Comparison of ENCODE assay signal across 27 cellular contexts in the genomic region with DNA sequence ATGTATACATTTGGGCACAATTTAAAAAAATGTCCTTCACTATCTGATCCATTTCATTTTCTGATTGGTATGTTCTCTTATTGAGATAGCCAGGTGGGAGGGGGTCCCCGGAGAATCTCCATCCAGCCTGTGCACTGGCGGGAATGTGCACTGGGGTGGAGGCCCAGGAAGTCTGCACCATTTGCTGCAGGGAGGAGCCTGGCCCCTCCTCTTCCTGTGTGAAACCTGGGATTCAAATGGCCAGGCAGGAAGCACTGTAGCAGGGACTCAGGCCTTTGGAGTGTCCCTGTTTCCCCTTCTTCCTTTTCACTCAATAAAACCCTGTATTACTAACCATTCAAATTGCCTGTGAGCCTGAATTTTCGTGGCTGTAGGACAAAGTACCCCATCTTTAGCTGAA. TPM values are rescaled to one million over a fixed set of nuclear protein-coding genes. Genes with fewer than 3 reads are reported as not detected.
DNase-seq lines count a peak whose midpoint lies in the region; ATAC-seq and TF ChIP-seq lines count a peak whose summit lies in the region.
"Had no signal": no experiment of that assay in that cellular context is flagged by ENCODE, and none has a peak within 500 bp of the region (broad histone marks: within the 10 kb centered on the region; RNA-seq: fewer than 3 reads in every experiment).

No MANE protein-coding gene starts in this region.

- no peak overlapping the region for H2AK5ac ChIP-seq in mesendoderm (ENCODE audit: low read length)

- no peak overlapping the region for H3K4me2 ChIP-seq in mesendoderm (ENCODE audit: low read length)

- H3K27ac Mint-ChIP-seq in activated T-cell treated with anti-CD3 and anti-CD28 coated beads, Interleukin-2, amount 50 U/mL, for 72 hours: peak overlapping the region; percentile 48
- no peak overlapping the region for H3K27ac Mint-ChIP-seq in activated T-cell treated with anti-CD3 and anti-CD28 coated beads, Interleukin-2, amount 50 U/mL, for 24 hours
- peak overlapping the region in 7 of 8 donors; percentile 37 to 96 (median 49) for H3K27ac Mint-ChIP-seq in CD8-positive, alpha-beta memory T cell
- H3K27ac Mint-ChIP-seq in WTC11: no peak overlapping the region
- H3K27ac Mint-ChIP-seq: activated CD4-positive, alpha-beta T cell treated with anti-CD3 and anti-CD28 coated beads, Interleukin-2, amount 10 ng/mL, durations not matched to agents 7 days and 5 days; CD14-positive monocyte; mesothelial cell of epicardium; stimulated activated naive CD8-positive, alpha-beta T cell treated with anti-CD3 and anti-CD28 coated beads, Interleukin-15, Interleukin-2, amounts not matched to agents 100 ng/mL and 50 ng/mL, for 24 hours had no signal

- no peaks in the 10 kb centered on the region for H3K9me3 ChIP-seq in CD8-positive, alpha-beta memory T cell (ENCODE audit: low read length)
- H3K9me3 ChIP-seq: esophagus muscularis mucosa, thoracic aorta had no signal

- H3K9me3 Mint-ChIP-seq in activated T-cell treated with anti-CD3 and anti-CD28 coated beads, Interleukin-2, amount 50 U/mL, for 72 hours: peaks cover 0 to 6% of the 10 kb centered on the region in 2 donors
- H3K9me3 Mint-ChIP-seq in activated T-cell treated with anti-CD3 and anti-CD28 coated beads, Interleukin-2, amount 50 U/mL, for 24 hours: peaks cover 7% of the 10 kb centered on the region
- H3K9me3 Mint-ChIP-seq in CD8-positive, alpha-beta memory T cell: no peaks in the 10 kb centered on the region
- H3K9me3 Mint-ChIP-seq in WTC11: peaks cover 11% of the 10 kb centered on the region
- H3K9me3 Mint-ChIP-seq: naive B cell had no signal

- H3K79me2 ChIP-seq in mesendoderm (ENCODE audit: control insufficient read depth, insufficient read depth, low read length): no peaks in the 10 kb centered on the region

- peaks cover 39% of the 10 kb centered on the region for H3K4me1 ChIP-seq in CD8-positive, alpha-beta memory T cell (ENCODE audit: insufficient read depth, low read length)
- H3K4me1 ChIP-seq in mesendoderm (ENCODE audit: control insufficient read depth, low read depth, low read length): peaks cover 7% of the 10 kb centered on the region

- no peak for TF ChIP-seq CTCF in WTC11 (IDR thresholded peaks at IDR 0.05)

- no peak overlapping the region for H3K4me3 Mint-ChIP-seq in activated T-cell treated with anti-CD3 and anti-CD28 coated beads, Interleukin-2, amount 50 U/mL, for 72 hours
- no peak overlapping the region for H3K4me3 Mint-ChIP-seq in activated T-cell treated with anti-CD3 and anti-CD28 coated beads, Interleukin-2, amount 50 U/mL, for 24 hours
- peak overlapping the region in 1 of 7 donors; percentile 42 for H3K4me3 Mint-ChIP-seq in CD8-positive, alpha-beta memory T cell
- H3K4me3 Mint-ChIP-seq in WTC11: no peak overlapping the region
- H3K4me3 Mint-ChIP-seq: activated CD4-positive, alpha-beta T cell treated with anti-CD3 and anti-CD28 coated beads, Interleukin-2, amount 10 ng/mL, durations not matched to agents 7 days and 5 days; CD14-positive monocyte; mesothelial cell of epicardium; naive B cell; stimulated activated naive CD8-positive, alpha-beta T cell treated with anti-CD3 and anti-CD28 coated beads, Interleukin-15, Interleukin-2, amounts not matched to agents 100 ng/mL and 50 ng/mL, for 24 hours had no signal

- no peak for ATAC-seq in activated T-cell treated with anti-CD3 and anti-CD28 coated beads, Interleukin-2, amount 50 U/mL, for 72 hours (replicated peaks in 1 of 2)
- ATAC-seq in WTC11 (peak; percentile 69), GM21528 (IDR thresholded peaks at IDR 0.05; ENCODE audit: low FRiP score, unreplicated experiment) (no peak), HG03378 (IDR thresholded peaks at IDR 0.05; ENCODE audit: unreplicated experiment) (no peak)
- ATAC-seq: activated naive CD4-positive, alpha-beta T cell treated with anti-CD3 and anti-CD28 coated beads, Interleukin-2, amount 50 U/mL, for 72 hours; left ventricle myocardium superior had no signal

- peaks cover 2 to 5% of the 10 kb centered on the region in 2 donors for H3K36me3 Mint-ChIP-seq in activated T-cell treated with anti-CD3 and anti-CD28 coated beads, Interleukin-2, amount 50 U/mL, for 72 hours (ENCODE audit: insufficient read depth in 2 of 2)
- H3K36me3 Mint-ChIP-seq in activated T-cell treated with anti-CD3 and anti-CD28 coated beads, Interleukin-2, amount 50 U/mL, for 24 hours (ENCODE audit: low read depth): peaks cover 10% of the 10 kb centered on the region
- H3K36me3 Mint-ChIP-seq in CD8-positive, alpha-beta memory T cell: peaks cover 0 to 10% (median 4%) of the 10 kb centered on the region in 3 donors
- no peaks in the 10 kb centered on the region for H3K36me3 Mint-ChIP-seq in WTC11
- H3K36me3 Mint-ChIP-seq: naive B cell had no signal

- H3K27me3 ChIP-seq in CD8-positive, alpha-beta memory T cell (ENCODE audit: insufficient read depth, low read length, poor library complexity, severe bottlenecking): no peaks in the 10 kb centered on the region
- no peaks in the 10 kb centered on the region for H3K27me3 ChIP-seq in mesendoderm (ENCODE audit: insufficient read depth, low read length, poor library complexity)
- H3K27me3 ChIP-seq: esophagus muscularis mucosa had no signal

- no CpG with 5 or more reads among the region's 3 CpGs for WGBS in mesendoderm (ENCODE audit: extremely low coverage, insufficient coverage, low lambda C conversion rate)

- H3K56ac ChIP-seq in mesendoderm (ENCODE audit: low read length): no peak overlapping the region

- H3K23ac ChIP-seq in mesendoderm (ENCODE audit: low read length): no peak overlapping the region

- POLR2A ChIA-PET in CD8-positive, alpha-beta memory T cell (lab: Charles Lee): no interaction called here
- POLR2A ChIA-PET in WTC11 (lab: Charles Lee): no interaction called here

- H3K79me1 ChIP-seq in mesendoderm (ENCODE audit: low read length): no peaks in the 10 kb centered on the region

- H4K5ac ChIP-seq in mesendoderm (ENCODE audit: low read length): no peak overlapping the region

- no peaks in the 10 kb centered on the region for H3K27me3 Mint-ChIP-seq in activated T-cell treated with anti-CD3 and anti-CD28 coated beads, Interleukin-2, amount 50 U/mL, for 72 hours (ENCODE audit: low read depth)
- no peaks in the 10 kb centered on the region for H3K27me3 Mint-ChIP-seq in activated T-cell treated with anti-CD3 and anti-CD28 coated beads, Interleukin-2, amount 50 U/mL, for 24 hours
- H3K27me3 Mint-ChIP-seq in CD8-positive, alpha-beta memory T cell: no peaks in the 10 kb centered on the region
- no peaks in the 10 kb centered on the region for H3K27me3 Mint-ChIP-seq in WTC11 (ENCODE audit: low read depth)
- H3K27me3 Mint-ChIP-seq: activated CD4-positive, alpha-beta T cell treated with anti-CD3 and anti-CD28 coated beads, Interleukin-2, amount 10 ng/mL, durations not matched to agents 7 days and 5 days; stimulated activated naive CD8-positive, alpha-beta T cell treated with anti-CD3 and anti-CD28 coated beads, Interleukin-15, Interleukin-2, amounts not matched to agents 100 ng/mL and 50 ng/mL, for 24 hours had no signal

- no peak overlapping the region for H3K4ac ChIP-seq in mesendoderm (ENCODE audit: low read depth, low read length)

- no peak overlapping the region for H2BK5ac ChIP-seq in mesendoderm (ENCODE audit: low read length)

- no peak overlapping the region for H3K4me3 ChIP-seq in CD8-positive, alpha-beta memory T cell (ENCODE audit: low read length)
- no peak overlapping the region for H3K4me3 ChIP-seq in mesendoderm (ENCODE audit: low read length)
- H3K4me3 ChIP-seq: esophagus muscularis mucosa, skin epidermis, thoracic aorta had no signal

- CTCF ChIA-PET in CD8-positive, alpha-beta memory T cell (lab: Charles Lee): interaction anchor here (2.0 kb wide), 1 partner anchor 8 kb away, joined by 8 read pairs; no protein-coding TSS in a partner anchor
- CTCF ChIA-PET in WTC11 (lab: Charles Lee): no interaction called here

- DNase-seq in activated T-cell treated with anti-CD3 and anti-CD28 coated beads, Interleukin-2, amount 50 U/mL, for 72 hours: no peak
- DNase-seq in activated T-cell treated with anti-CD3 and anti-CD28 coated beads, Interleukin-2, amount 50 U/mL, for 24 hours: no peak
- DNase-seq in CD8-positive, alpha-beta memory T cell: no peak
- no peak for DNase-seq in WTC11 (ENCODE audit: low spot score)
- peak; percentile 31 for DNase-seq in mesendoderm
- no peak for DNase-seq in kidney tubule cell (ENCODE audit: low spot score)
- DNase-seq: activated CD4-positive, alpha-beta T cell treated with anti-CD3 and anti-CD28 coated beads, Interleukin-2, amount 10 ng/mL, durations not matched to agents 7 days and 5 days; cortex of kidney; EL; GOT3; hippocampal formation; Karpas-422; left ventricle myocardium superior; naive B cell had no signal

- H4K8ac ChIP-seq in mesendoderm (ENCODE audit: low read depth, low read length): no peak overlapping the region

- no peak overlapping the region for H3K9ac ChIP-seq in mesendoderm (ENCODE audit: low read length)

- H3K36me3 ChIP-seq in CD8-positive, alpha-beta memory T cell (ENCODE audit: insufficient read depth, low read length): no peaks in the 10 kb centered on the region
- H3K36me3 ChIP-seq in mesendoderm (ENCODE audit: control insufficient read depth, insufficient read depth, low read length): no peaks in the 10 kb centered on the region
- H3K36me3 ChIP-seq: esophagus muscularis mucosa, thoracic aorta had no signal

- peaks cover 50% of the 10 kb centered on the region for H3K4me1 Mint-ChIP-seq in activated T-cell treated with anti-CD3 and anti-CD28 coated beads, Interleukin-2, amount 50 U/mL, for 72 hours (ENCODE audit: low read depth)
- H3K4me1 Mint-ChIP-seq in activated T-cell treated with anti-CD3 and anti-CD28 coated beads, Interleukin-2, amount 50 U/mL, for 24 hours (ENCODE audit: low read depth): peaks cover 78% of the 10 kb centered on the region
- H3K4me1 Mint-ChIP-seq in CD8-positive, alpha-beta memory T cell: peaks cover 74 to 91% (median 74%) of the 10 kb centered on the region in 3 donors
- H3K4me1 Mint-ChIP-seq in WTC11: peaks cover 47% of the 10 kb centered on the region
- H3K4me1 Mint-ChIP-seq: naive B cell had no signal

- H3K18ac ChIP-seq in mesendoderm (ENCODE audit: low read length): no peak overlapping the region

- H2BK15ac ChIP-seq in mesendoderm (replicated peaks; ENCODE audit: low read depth): no peak overlapping the region

- no peak overlapping the region for H2BK120ac ChIP-seq in mesendoderm (ENCODE audit: low read depth, low read length)

- H3K27ac ChIP-seq in CD8-positive, alpha-beta memory T cell (ENCODE audit: low read depth, low read length): no peak overlapping the region
- H3K27ac ChIP-seq in mesendoderm (ENCODE audit: low read depth, low read length): no peak overlapping the region
- H3K27ac ChIP-seq: esophagus muscularis mucosa, skin epidermis, thoracic aorta, VCaP had no signal

TF ChIP-seq in WTC11, 78 proteins besides CTCF, POLR2A, EP300 and RAD21 (continues in another document):
- no peak for TF ChIP-seq MYBL2 (CRISPR knock-in tag; IDR thresholded peaks at IDR 0.05)
- TF ChIP-seq ZNF671 (CRISPR knock-in tag; IDR thresholded peaks at IDR 0.05): no peak

RNA-seq across cellular contexts. Expression of a gene that starts 44.3 kb away (rescaled TPM):
- total RNA-seq in activated T-cell treated with anti-CD3 and anti-CD28 coated beads, Interleukin-2, amount 50 U/mL, for 72 hours: 10 to 100 TPM; 19.9 to 32.3 TPM
- total RNA-seq in CD8-positive, alpha-beta memory T cell: 10 to 100 TPM; 15.6 to 16.2 TPM
- polyA plus RNA-seq in CD8-positive, alpha-beta memory T cell: 16.5 TPM
- total RNA-seq in WTC11 (2021): 1.5 to 2.0 TPM (median 1.5 TPM) in 3 replicates
- polyA plus RNA-seq in mesendoderm (2013, experiment 1 of 2): 0.69 TPM
- polyA plus RNA-seq in mesendoderm (2013, experiment 2 of 2): 0.67 TPM
- total RNA-seq: bronchial epithelial cell, osteocyte, RPMI7951 had no signal

Comparison
In these comparisons a context has a peak if more than half of its experiments do, and no peak if none do; other contexts are left out.
1. H3K27ac Mint-ChIP-seq: peak in activated T-cell treated with anti-CD3 and anti-CD28 coated beads, Interleukin-2, amount 50 U/mL, for 72 hours (single experiment) and CD8-positive, alpha-beta memory T cell (7 of 8); none in activated T-cell treated with anti-CD3 and anti-CD28 coated beads, Interleukin-2, amount 50 U/mL, for 24 hours (single experiment) and WTC11 (single experiment).